13 cellular contexts compared by ENCODE assay signal in genomic region chr11:103929168-103929903, GRCh38.
A peak's percentile ranks its signal among the peaks of the same experiment; 100 is the strongest.
DNase-seq lines count a peak whose midpoint lies in the region; ATAC-seq and TF ChIP-seq lines count a peak whose summit lies in the region.
"Had no signal": no experiment of that assay in that cellular context is flagged by ENCODE, and none has a peak within 500 bp of the region (broad histone marks: within the 10 kb centered on the region; RNA-seq: fewer than 3 reads in every experiment).

No MANE protein-coding gene starts in this region.

- 74% methylated on average over 3 of the region's 3 CpGs; no CpG with 5 or more reads in 1 of the 2 donors for WGBS in transverse colon (ENCODE audit: low coverage in 1 of 2), 2 donors

- H3K4me1 ChIP-seq in MM.1S (ENCODE audit: low read length) (peaks cover 24% of the 10 kb centered on the region), transverse colon (peaks cover 0 to 10% (median 0%) of the 10 kb centered on the region in 4 donors)

- H4K20me1 ChIP-seq in MM.1S (ENCODE audit: insufficient read depth, low read length): no peaks in the 10 kb centered on the region

- intact Hi-C loops in transverse colon (cut with DNase I; ENCODE audit: low total_unique reads): no loop called here

- H3K27ac ChIP-seq in MM.1S (ENCODE audit: low read length): peak overlapping the region; percentile 42; the same call in 1 of the 2 replicates
- H3K27ac ChIP-seq in transverse colon: peak overlapping the region in 1 of 4 donors; percentile 42

- no peak for TF ChIP-seq POLR2A in transverse colon (IDR thresholded peaks at IDR 0.05)

- ATAC-seq in GM19452 (IDR thresholded peaks at IDR 0.05; ENCODE audit: unreplicated experiment) (peak; percentile 93), HG02943 (IDR thresholded peaks at IDR 0.05; ENCODE audit: low read depth, unreplicated experiment) (peak; percentile 86)
- ATAC-seq: WTC11 had no signal

- H3K9me3 ChIP-seq in MM.1S (replicated peaks; ENCODE audit: insufficient read depth, low read length) (no peaks in the 10 kb centered on the region), transverse colon (no peaks in the 10 kb centered on the region)

- H3K4me2 ChIP-seq in MM.1S (ENCODE audit: low read depth, low read length): peak overlapping the region; percentile 54

- in situ Hi-C loops in transverse colon (cut with MboI; ENCODE audit: low pct_ligation_motif_present in 1 of 4, low pct_unique_long_range_greater_than_20kb in 1 of 4, low sequenced_read_pairs in 3 of 4): no loop called here

- DNase-seq in GM12865 (ENCODE audit: low read depth) (peak; percentile 92), MM.1S (peak; percentile 70), hypothalamus (lab: John Stamatoyannopoulos, UW) (no peak), NCI-H187 treated with DMSO at 0.1 percent for 48 hours (lab: John Stamatoyannopoulos, UW) (no peak), transverse colon (no peak)
- no peak for DNase-seq in activated effector memory CD4-positive, alpha-beta T cell treated with anti-CD3 and anti-CD28 coated beads, Interleukin-2, amount 50 U/mL, for 16 hours
- DNase-seq: AML-193; effector CD4-positive, alpha-beta T cell; nucleus accumbens; OCI-M1 had no signal

- H3K27me3 ChIP-seq in MM.1S (replicated peaks; ENCODE audit: insufficient read depth, low read length) (no peaks in the 10 kb centered on the region), transverse colon (no peaks in the 10 kb centered on the region)

- no peak overlapping the region; the same call in 1 of the 2 replicates for H3K9ac ChIP-seq in MM.1S (ENCODE audit: low read length)

- H3K4me3 ChIP-seq in GM12865 (ENCODE audit: low read depth, low read length): no peak overlapping the region
- peak overlapping the region; percentile 40 for H3K4me3 ChIP-seq in MM.1S (ENCODE audit: low read length)
- no peak overlapping the region for H3K4me3 ChIP-seq in transverse colon

- no peaks in the 10 kb centered on the region for H3K79me2 ChIP-seq in MM.1S (ENCODE audit: low read length)

- no peaks in the 10 kb centered on the region for H3K9me2 ChIP-seq in MM.1S (replicated peaks; ENCODE audit: insufficient read depth, low read length)

- no peaks in the 10 kb centered on the region for H3F3A ChIP-seq in MM.1S (ENCODE audit: insufficient read depth, low read length)

- H2AFZ ChIP-seq in MM.1S (ENCODE audit: low read length): peak overlapping the region; percentile 49

- TF ChIP-seq CTCF in GM12865 (IDR thresholded peaks at IDR 0.05; ENCODE audit: insufficient read depth, low read depth, low read length, missing control alignments) (no peak), MM.1S (IDR thresholded peaks at IDR 0.05; ENCODE audit: low read length) (no peak), transverse colon (IDR thresholded peaks at IDR 0.05) (no peak)

- TF ChIP-seq EP300 in transverse colon (IDR thresholded peaks at IDR 0.05; ENCODE audit: low read depth): no peak

- H3K36me3 ChIP-seq in MM.1S (replicated peaks; ENCODE audit: insufficient read depth, low read length) (no peaks in the 10 kb centered on the region), transverse colon (no peaks in the 10 kb centered on the region)

Comparison
In these comparisons a context has a peak if more than half of its experiments do, and no peak if none do; other contexts are left out.
1. DNase-seq: peak in GM12865 (single experiment) and MM.1S (single experiment); none in hypothalamus (0 of 51), activated effector memory CD4-positive, alpha-beta T cell treated with anti-CD3 and anti-CD28 coated beads, Interleukin-2, amount 50 U/mL, for 16 hours (single experiment), NCI-H187 treated with DMSO at 0.1 percent for 48 hours (single experiment) and transverse colon (single experiment).